Comparison of ENCODE assay signal across 8 cellular contexts in genomic region chr17:50943575-50943933, GRCh38.
DNase-seq lines count a peak whose midpoint lies in the region; ATAC-seq, FAIRE-seq and TF ChIP-seq lines count a peak whose summit lies in the region.

No MANE protein-coding gene starts in this region.

- peaks cover 29% of the 10 kb centered on the region for H3K4me1 Mint-ChIP-seq in activated T-cell treated with anti-CD3 and anti-CD28 coated beads, Interleukin-2, amount 50 U/mL, for 4 hours (ENCODE audit: low read depth)

- TF ChIP-seq EP300 in suprapubic skin (IDR thresholded peaks at IDR 0.05): no peak

- no peaks in the 10 kb centered on the region for H3K9me3 ChIP-seq in suprapubic skin

- FAIRE-seq in GM12892 (lab: Jason Lieb, UNC): no peak

- H3K36me3 Mint-ChIP-seq in activated T-cell treated with anti-CD3 and anti-CD28 coated beads, Interleukin-2, amount 50 U/mL, for 4 hours (ENCODE audit: insufficient read depth): no peaks in the 10 kb centered on the region

- no peaks in the 10 kb centered on the region for H3K27me3 Mint-ChIP-seq in activated T-cell treated with anti-CD3 and anti-CD28 coated beads, Interleukin-2, amount 50 U/mL, for 4 hours (ENCODE audit: low read depth)

- WGBS in suprapubic skin: 76% methylated on average over 8 of the region's 8 CpGs

- TF ChIP-seq CTCF in suprapubic skin (IDR thresholded peaks at IDR 0.05): no peak

- no peaks in the 10 kb centered on the region for H3K36me3 ChIP-seq in suprapubic skin

- TF ChIP-seq POLR2A in suprapubic skin (IDR thresholded peaks at IDR 0.05) (no peak), GM12892 (IDR thresholded peaks at IDR 0.05; ENCODE audit: low read depth, low read length) (no peak)

- H3K9me3 Mint-ChIP-seq in activated T-cell treated with anti-CD3 and anti-CD28 coated beads, Interleukin-2, amount 50 U/mL, for 4 hours: no peaks in the 10 kb centered on the region

- peak; percentile 22 for DNase-seq in NCI-H345 (lab: John Stamatoyannopoulos, UW)
- DNase-seq in NCI-H345 treated with DMSO at 0.1 percent for 48 hours (lab: John Stamatoyannopoulos, UW; ENCODE audit: unreplicated experiment): no peak
- no peak for DNase-seq in activated T-cell treated with anti-CD3 and anti-CD28 coated beads, Interleukin-2, amount 50 U/mL, for 4 hours
- peak; percentile 59 for DNase-seq in left lobe of liver (ENCODE audit: low spot score)
- peak; percentile 43 to 50 for DNase-seq in suprapubic skin (ENCODE audit: low spot score in 2 of 2)
- no peak for DNase-seq in GM12892 (ENCODE audit: insufficient read length)

- ATAC-seq in activated T-cell treated with anti-CD3 and anti-CD28 coated beads, Interleukin-2, amount 50 U/mL, for 4 hours: no peak
- ATAC-seq in left lobe of liver: peak; percentile 2
- no peak for ATAC-seq in HG03520 (IDR thresholded peaks at IDR 0.05; ENCODE audit: unreplicated experiment)
- no peak for ATAC-seq in GM18511 (IDR thresholded peaks at IDR 0.05; ENCODE audit: unreplicated experiment)

- peaks cover 22% of the 10 kb centered on the region for H3K4me1 ChIP-seq in suprapubic skin

- peak overlapping the region; percentile 75 for H3K4me3 Mint-ChIP-seq in activated T-cell treated with anti-CD3 and anti-CD28 coated beads, Interleukin-2, amount 50 U/mL, for 4 hours

- H3K27ac ChIP-seq in suprapubic skin: peak overlapping the region; percentile 71

- H3K27me3 ChIP-seq in suprapubic skin: no peaks in the 10 kb centered on the region

- peak overlapping the region; percentile 39 for H3K4me3 ChIP-seq in suprapubic skin

Comparison
In these comparisons a context has a peak if more than half of its experiments do, and no peak if none do; other contexts are left out.
1. DNase-seq: peak in NCI-H345 (single experiment), left lobe of liver (single experiment) and suprapubic skin (2 of 2); none in NCI-H345 treated with DMSO at 0.1 percent for 48 hours (single experiment), activated T-cell treated with anti-CD3 and anti-CD28 coated beads, Interleukin-2, amount 50 U/mL, for 4 hours (single experiment) and GM12892 (single experiment).